21 cellular contexts compared by ENCODE assay signal in the genomic region with DNA sequence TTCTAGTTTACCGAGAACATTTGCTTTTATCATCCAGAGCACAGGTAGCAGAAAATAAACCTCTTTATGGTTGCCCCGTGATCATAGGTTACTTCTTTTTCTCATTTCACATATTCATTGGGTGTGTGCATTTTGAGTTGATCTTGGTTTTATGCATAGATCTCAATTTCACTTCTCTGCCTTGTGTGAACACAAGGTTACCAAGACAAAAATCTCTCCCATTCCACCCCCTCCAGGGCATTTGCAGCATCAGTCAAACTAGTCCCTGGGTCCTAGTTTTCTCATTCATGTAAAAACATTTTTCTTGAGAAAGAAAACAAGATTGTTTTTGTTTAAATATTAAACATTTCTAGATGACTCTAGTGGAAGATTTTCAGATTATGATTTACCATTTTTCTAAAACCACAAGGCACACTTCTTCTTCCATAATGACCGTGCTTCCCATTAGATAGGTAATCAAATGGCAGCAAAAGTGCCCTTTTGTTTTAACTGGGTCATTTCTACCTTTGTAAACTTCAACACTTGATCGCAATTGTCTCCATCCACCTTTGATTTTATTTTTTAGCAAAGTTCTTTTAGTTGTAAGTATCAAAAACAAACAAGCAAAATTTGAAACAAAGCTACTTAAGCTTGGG.
"Had no signal": no experiment of that assay in that cellular context is flagged by ENCODE, and none has a peak within 500 bp of the region (broad histone marks: within the 10 kb centered on the region; RNA-seq: fewer than 3 reads in every experiment).

No MANE protein-coding gene starts in this region.

- H3K27me3 Mint-ChIP-seq: stimulated activated naive CD8-positive, alpha-beta T cell treated with anti-CD3 and anti-CD28 coated beads, Interleukin-15, amount 100 ng/mL, for 72 hours had no signal

- H3K4me3 Mint-ChIP-seq: memory B cell; mesothelial cell of epicardium; natural killer cell; neural crest cell; stimulated activated memory B cell treated with anti-CD40 and anti-IgM and Interleukin-4, amounts not matched to agents 10 μg/mL and 1 μg/mL and 100 μg/mL, for 72 hours; stimulated activated naive CD8-positive, alpha-beta T cell treated with anti-CD3 and anti-CD28 coated beads, Interleukin-15, amount 100 ng/mL, for 72 hours had no signal

- H3K4me1 Mint-ChIP-seq: memory B cell; natural killer cell; neural crest cell; stimulated activated memory B cell treated with anti-CD40 and anti-IgM and Interleukin-4, amounts not matched to agents 10 μg/mL and 1 μg/mL and 100 μg/mL, for 72 hours; stimulated activated naive CD8-positive, alpha-beta T cell treated with anti-CD3 and anti-CD28 coated beads, Interleukin-15, amount 100 ng/mL, for 72 hours had no signal

- DNase-seq: effector memory CD4-positive, alpha-beta T cell; foreskin fibroblast; kidney; left cardiac atrium; left ventricle myocardium inferior; lower lobe of right lung; natural killer cell; posterior cingulate gyrus; spleen; stimulated activated CD4-positive, alpha-beta T cell treated with anti-CD3 and anti-CD28 coated beads, Interleukin-15, amount 100 ng/mL, for 24 hours; stimulated activated CD4-positive, alpha-beta T cell treated with anti-CD3 and anti-CD28 coated beads, Interleukin-1b, Interleukin-23, amount 100 ng/mL, for 48 hours; stimulated activated CD4-positive, alpha-beta T cell treated with anti-CD3 and anti-CD28 coated beads, Interleukin-4, amount 100 ng/mL, for 24 hours; stimulated activated naive CD8-positive, alpha-beta T cell treated with anti-CD3 and anti-CD28 coated beads, Interleukin-15, amount 100 ng/mL, for 72 hours; testis; upper lobe of right lung had no signal

- ATAC-seq: gastroesophageal sphincter; left cardiac atrium; lower lobe of right lung; natural killer cell; sciatic nerve; stimulated activated naive CD8-positive, alpha-beta T cell treated with anti-CD3 and anti-CD28 coated beads, Interleukin-15, amount 100 ng/mL, for 72 hours; upper lobe of right lung had no signal

- H3K36me3 Mint-ChIP-seq: memory B cell; mesothelial cell of epicardium; natural killer cell; stimulated activated memory B cell treated with anti-CD40 and anti-IgM and Interleukin-4, amounts not matched to agents 10 μg/mL and 1 μg/mL and 100 μg/mL, for 72 hours had no signal

- H3K27ac Mint-ChIP-seq: memory B cell; mesothelial cell of epicardium; natural killer cell; stimulated activated memory B cell treated with anti-CD40 and anti-IgM and Interleukin-4, amounts not matched to agents 10 μg/mL and 1 μg/mL and 100 μg/mL, for 72 hours; stimulated activated naive CD8-positive, alpha-beta T cell treated with anti-CD3 and anti-CD28 coated beads, Interleukin-15, amount 100 ng/mL, for 72 hours had no signal
